19 cellular contexts compared by ENCODE assay signal in the genomic region with DNA sequence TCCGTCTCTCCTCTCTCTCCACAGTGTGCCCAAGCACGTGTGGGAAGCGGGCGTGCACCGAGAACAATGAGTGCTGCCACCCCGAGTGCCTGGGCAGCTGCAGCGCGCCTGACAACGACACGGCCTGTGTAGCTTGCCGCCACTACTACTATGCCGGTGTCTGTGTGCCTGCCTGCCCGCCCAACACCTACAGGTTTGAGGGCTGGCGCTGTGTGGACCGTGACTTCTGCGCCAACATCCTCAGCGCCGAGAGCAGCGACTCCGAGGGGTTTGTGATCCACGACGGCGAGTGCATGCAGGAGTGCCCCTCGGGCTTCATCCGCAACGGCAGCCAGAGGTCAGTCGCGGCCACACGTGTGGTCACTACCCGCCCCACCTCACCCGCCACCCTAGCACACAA.
DNase-seq lines count a peak whose midpoint lies in the region; ATAC-seq and TF ChIP-seq lines count a peak whose summit lies in the region.
"Had no signal": no experiment of that assay in that cellular context is flagged by ENCODE, and none has a peak within 500 bp of the region (broad histone marks: within the 10 kb centered on the region; RNA-seq: fewer than 3 reads in every experiment).

No MANE protein-coding gene starts in this region.

- in situ Hi-C loops in IMR-90 (cut with MboI; ENCODE audit: low sequenced_read_pairs) (no loop called here), brain microvascular endothelial cell (cut with HindIII; ENCODE audit: low pct_ligation_motif_present, low sequenced_read_pairs) (no loop called here)

- H3K18ac ChIP-seq in IMR-90 (ENCODE audit: low read depth, low read length) (peak overlapping the region; percentile 99; the same call in 1 of the 2 replicates), neuronal stem cell (ENCODE audit: low read length) (peak overlapping the region; percentile 35)

- WGBS in IMR-90 (ENCODE audit: extremely low coverage in 2 of 2, insufficient read length in 1 of 2), 2 experiments = 96% methylated on average over 17 of the region's 31 CpGs; no CpG with 5 or more reads in 1 of the 2 experiments
- WGBS in neuronal stem cell (ENCODE audit: extremely low coverage in 2 of 2, insufficient read length in 2 of 2, insufficient replicate concordance in 1 of 2), 2 donors = no CpG with 5 or more reads among the region's 31 CpGs
- WGBS in aorta, 2 donors = 96 to 97% methylated on average over 31 of the region's 31 CpGs

- H2BK20ac ChIP-seq in IMR-90 (ENCODE audit: low read depth, low read length) = peak overlapping the region; percentile 98

- no TSS peak for BruUV-seq in IMR-90 (replicated peaks; lab: Mats Ljungman, UMichigan)

- no peak for TF ChIP-seq POLR2A in IMR-90 (IDR thresholded peaks at IDR 0.05; ENCODE audit: low read depth, low read length)

- H3K79me1 ChIP-seq in IMR-90 (ENCODE audit: low read depth in 1 of 2, low read length in 2 of 2) = peaks cover 35 to 86% of the 10 kb centered on the region in 2 experiments
- peaks cover 11% of the 10 kb centered on the region for H3K79me1 ChIP-seq in neuronal stem cell (ENCODE audit: low read depth, low read length)

- H2BK120ac ChIP-seq in IMR-90 (ENCODE audit: low read depth, low read length) (peak overlapping the region; percentile 89), neuronal stem cell (ENCODE audit: low read depth, low read length) (no peak overlapping the region)

- H3K9me3 ChIP-seq in IMR-90 (ENCODE audit: control insufficient read depth, insufficient read depth, low read length) = no peaks in the 10 kb centered on the region
- H3K9me3 ChIP-seq in neuronal stem cell (replicated peaks in 1 of 2; ENCODE audit: control insufficient read depth in 2 of 2, insufficient read depth in 1 of 2, low read depth in 1 of 2, low read length in 2 of 2) = no peaks in the 10 kb centered on the region
- no peaks in the 10 kb centered on the region for H3K9me3 ChIP-seq in aorta (ENCODE audit: control insufficient read depth, low read length)
- H3K9me3 ChIP-seq: MG63 had no signal

- peak overlapping the region; percentile 97 for H3K4ac ChIP-seq in IMR-90 (ENCODE audit: low read depth, low read length)
- no peak overlapping the region for H3K4ac ChIP-seq in neuronal stem cell (ENCODE audit: low read length)

- DNase-seq in IMR-90 (no peak), brain microvascular endothelial cell (no peak), neuronal stem cell (ENCODE audit: low spot score) (no peak), aorta (no peak), kidney glomerular epithelial cell (lab: John Stamatoyannopoulos, UW) (no peak)
- DNase-seq in activated CD4-positive, alpha-beta T cell treated with anti-CD3 and anti-CD28 coated beads, Interleukin-2, amount 50 U/mL, for 48 hours = no peak
- DNase-seq: DMS153, EL, MG63, NCI-H1092 treated with DMSO at 0.1 percent for 48 hours, NCI-H1694, NCI-H446, NCI-H748 treated with DMSO at 0.1 percent for 48 hours, PC-9, SHP77 had no signal

- no peak overlapping the region for H3K4me3 ChIP-seq in IMR-90 (ENCODE audit: insufficient read depth, low read depth, low read length)
- no peak overlapping the region for H3K4me3 ChIP-seq in brain microvascular endothelial cell (ENCODE audit: low read depth, low read length)
- H3K4me3 ChIP-seq in neuronal stem cell (ENCODE audit: low read length in 2 of 2) = no peak overlapping the region
- no peak overlapping the region for H3K4me3 ChIP-seq in aorta (ENCODE audit: low read length in 2 of 2)
- H3K4me3 ChIP-seq: BLaER1 treated with 17β-estradiol and CSF1 and Interleukin-3, amounts not matched to agents 10 nM and 100 nM; MG63; PC-9 had no signal

- no peaks in the 10 kb centered on the region for H4K20me1 ChIP-seq in IMR-90 (ENCODE audit: insufficient read depth, low read length)

- peak overlapping the region; percentile 89; the same call in 2 of the 3 replicates for H2BK15ac ChIP-seq in IMR-90 (ENCODE audit: low read depth, low read length)
- no peak overlapping the region for H2BK15ac ChIP-seq in neuronal stem cell (ENCODE audit: low read length)

- peaks cover 36% of the 10 kb centered on the region for H3K4me1 ChIP-seq in IMR-90 (ENCODE audit: control insufficient read depth, insufficient read depth, low read length)
- H3K4me1 ChIP-seq in neuronal stem cell (ENCODE audit: control insufficient read depth in 2 of 2, insufficient read depth in 1 of 2, low read depth in 1 of 2, low read length in 2 of 2) = peaks cover 8 to 27% of the 10 kb centered on the region in 2 donors
- H3K4me1 ChIP-seq in aorta (ENCODE audit: control insufficient read depth in 1 of 2, insufficient read depth in 2 of 2, low read length in 2 of 2) = peaks cover 0 to 8% of the 10 kb centered on the region in 2 donors

- CTCF ChIA-PET in IMR-90 (lab: Yijun Ruan, JAX) = no interaction called here

- no peak for TF ChIP-seq RAD21 in IMR-90 (IDR thresholded peaks at IDR 0.05; ENCODE audit: low read length)

- H3K9ac ChIP-seq in IMR-90 (ENCODE audit: low read depth, low read length) (no peak overlapping the region), neuronal stem cell (ENCODE audit: low read depth, low read length, poor library complexity) (peak overlapping the region; percentile 45)
- H3K9ac ChIP-seq: BLaER1 treated with 17β-estradiol and CSF1 and Interleukin-3, amounts not matched to agents 10 nM and 100 nM; KMS-11 had no signal

- H3K27me3 ChIP-seq in IMR-90 (ENCODE audit: control insufficient read depth, insufficient read depth, low read length) (no peaks in the 10 kb centered on the region), brain microvascular endothelial cell (replicated peaks) (no peaks in the 10 kb centered on the region), neuronal stem cell (ENCODE audit: control insufficient read depth in 3 of 3, insufficient read depth in 3 of 3, low read depth in 1 of 3, low read length in 3 of 3) (no peaks in the 10 kb centered on the region), aorta (ENCODE audit: control insufficient read depth in 1 of 2, insufficient read depth in 2 of 2, low read length in 1 of 2) (no peaks in the 10 kb centered on the region)
- H3K27me3 ChIP-seq: BLaER1 treated with 17β-estradiol and CSF1 and Interleukin-3, amounts not matched to agents 10 nM and 100 nM; MG63 had no signal

- peak overlapping the region; percentile 94 for H3K27ac ChIP-seq in IMR-90 (ENCODE audit: insufficient read depth, low read length)
- H3K27ac ChIP-seq in brain microvascular endothelial cell = peak overlapping the region; percentile 98
- H3K27ac ChIP-seq in neuronal stem cell (replicated peaks; ENCODE audit: low read length) = no peak overlapping the region
- peak overlapping the region in 1 of 2 donors; percentile 10 for H3K27ac ChIP-seq in aorta (ENCODE audit: low read depth in 1 of 2, low read length in 2 of 2)
- H3K27ac ChIP-seq: BLaER1 treated with 17β-estradiol and CSF1 and Interleukin-3, amounts not matched to agents 10 nM and 100 nM; HL-60; KMS-11; PC-9 had no signal

- no peak overlapping the region for H2AK9ac ChIP-seq in IMR-90 (replicated peaks; ENCODE audit: low read depth, low read length, poor library complexity)

- H3K56ac ChIP-seq in IMR-90 (ENCODE audit: extremely low read depth, insufficient read depth, low read length) = no peak overlapping the region

- H4K5ac ChIP-seq in IMR-90 (ENCODE audit: low read depth, low read length) = peak overlapping the region; percentile 98

- peaks cover 47% of the 10 kb centered on the region for H3K9me1 ChIP-seq in IMR-90 (ENCODE audit: insufficient read depth, low read length)

- peak overlapping the region; percentile 93 for H4K91ac ChIP-seq in IMR-90 (ENCODE audit: insufficient read depth, low read depth, low read length)
- H4K91ac ChIP-seq in neuronal stem cell (ENCODE audit: low read depth, low read length, poor library complexity) = no peak overlapping the region

- TF ChIP-seq CTCF in IMR-90 (conservative IDR thresholded peaks at IDR 0.05; ENCODE audit: low read depth, low read length) (no peak), brain microvascular endothelial cell (IDR thresholded peaks at IDR 0.05; ENCODE audit: low read depth, low read length, missing control alignments) (no peak)

- H2BK5ac ChIP-seq in IMR-90 (ENCODE audit: low read depth, low read length, poor library complexity, severe bottlenecking) = peak overlapping the region; percentile 99
- no peak overlapping the region for H2BK5ac ChIP-seq in neuronal stem cell (ENCODE audit: low read length)

- POLR2A ChIA-PET in IMR-90 (lab: Charles Lee; ENCODE audit: unreplicated experiment) = no interaction called here

- peak overlapping the region; percentile 11 for H2BK12ac ChIP-seq in neuronal stem cell (ENCODE audit: low read length)

- no peak overlapping the region for H2AFZ ChIP-seq in IMR-90 (replicated peaks; ENCODE audit: low read length, poor library complexity)
- no peak overlapping the region for H2AFZ ChIP-seq in neuronal stem cell (ENCODE audit: low read length)
- H2AFZ ChIP-seq: PC-9 had no signal

- H3K14ac ChIP-seq in IMR-90 (replicated peaks; ENCODE audit: low read depth, low read length) (peak overlapping the region; percentile 96), neuronal stem cell (ENCODE audit: low read length) (peak overlapping the region; percentile 61)

- peaks cover 13% of the 10 kb centered on the region for H3K36me3 ChIP-seq in IMR-90 (ENCODE audit: control insufficient read depth, insufficient read depth, low read length)
- H3K36me3 ChIP-seq in brain microvascular endothelial cell (replicated peaks) = no peaks in the 10 kb centered on the region
- peaks cover 2 to 24% of the 10 kb centered on the region in 2 donors for H3K36me3 ChIP-seq in neuronal stem cell (replicated peaks in 1 of 2; ENCODE audit: control insufficient read depth in 2 of 2, insufficient read depth in 2 of 2, low read length in 2 of 2)
- H3K36me3 ChIP-seq in aorta (ENCODE audit: control insufficient read depth in 1 of 2, insufficient read depth in 2 of 2, low read length in 1 of 2) = no peaks in the 10 kb centered on the region
- H3K36me3 ChIP-seq: MG63 had no signal

- H3K4me2 ChIP-seq in IMR-90 (ENCODE audit: low read depth, low read length) = no peak overlapping the region
- H3K4me2 ChIP-seq in neuronal stem cell (ENCODE audit: insufficient read depth, low read length, poor library complexity, severe bottlenecking) = no peak overlapping the region
- H3K4me2 ChIP-seq: BLaER1 treated with 17β-estradiol and CSF1 and Interleukin-3, amounts not matched to agents 10 nM and 100 nM; KMS-11; PC-9 had no signal

- H2AK5ac ChIP-seq in IMR-90 (ENCODE audit: low read depth, low read length) (peak overlapping the region; percentile 93), neuronal stem cell (ENCODE audit: low read depth, low read length) (peak overlapping the region; percentile 51)

- no peak for ATAC-seq in IMR-90 (ENCODE audit: low read depth)
- ATAC-seq in aorta (ENCODE audit: low FRiP score) = peak; percentile 13
- no peak for ATAC-seq in HG02973 (IDR thresholded peaks at IDR 0.05; ENCODE audit: unreplicated experiment)

- dilution Hi-C loops in IMR-90 (cut with HindIII; ENCODE audit: low sequenced_read_pairs, unreplicated experiment) = no loop called here

- H4K8ac ChIP-seq in IMR-90 (ENCODE audit: low read depth in 2 of 2, low read length in 2 of 2) = peak overlapping the region; percentile 67 to 91
- peak overlapping the region; percentile 32 for H4K8ac ChIP-seq in neuronal stem cell (ENCODE audit: low read depth, low read length)

- H3K23ac ChIP-seq in IMR-90 (ENCODE audit: low read depth, low read length) (peak overlapping the region; percentile 96; the same call in 1 of the 2 replicates), neuronal stem cell (ENCODE audit: low read depth, low read length, poor library complexity) (no peak overlapping the region)

- intact Hi-C loops in IMR-90 (cut with micrococcal nuclease) (no loop called here), aorta (cut with DNase I) (no loop called here)
